ENCODE assay signal across 11 cellular contexts in genomic region chr1:94039871-94040569, GRCh38.
A peak's percentile ranks its signal among the peaks of the same experiment; 100 is the strongest.
DNase-seq lines count a peak whose midpoint lies in the region; ATAC-seq and TF ChIP-seq lines count a peak whose summit lies in the region.
"Had no signal": no experiment of that assay in that cellular context is flagged by ENCODE, and none has a peak within 500 bp of the region (broad histone marks: within the 10 kb centered on the region; RNA-seq: fewer than 3 reads in every experiment).

No MANE protein-coding gene starts in this region.

- in situ Hi-C loops in brain microvascular endothelial cell (cut with HindIII; ENCODE audit: low pct_ligation_motif_present, low sequenced_read_pairs): loop anchor here (10.0 kb wide), 1 partner anchor 295 kb away; no protein-coding TSS in a partner anchor

- CTCF ChIA-PET in SK-N-SH (lab: Yijun Ruan, JAX): interaction anchor here (0.6 to 35.1 kb wide), 53 partner anchors 8 to 892 kb away, joined by 3 to 889 read pairs (median 5); partner anchors contain the start of gene ARHGAP29

- no peaks in the 10 kb centered on the region for H3K9me3 Mint-ChIP-seq in type B pancreatic cell
- H3K9me3 Mint-ChIP-seq: memory B cell; stimulated activated memory B cell treated with anti-CD40 and anti-IgM and Interleukin-4, amounts not matched to agents 10 μg/mL and 1 μg/mL and 100 μg/mL, for 72 hours had no signal

- intact Hi-C loops in right cardiac atrium (cut with DNase I): loop anchor here in 3 of 4 donors (5.0 to 10.0 kb wide), 4 partner anchors 205 to 425 kb away; no protein-coding TSS in a partner anchor

- no peaks in the 10 kb centered on the region for H3K9me3 ChIP-seq in SK-N-SH
- H3K9me3 ChIP-seq in right cardiac atrium (ENCODE audit: control insufficient read depth, low read length): no peaks in the 10 kb centered on the region

- no peak overlapping the region for H2AFZ ChIP-seq in SK-N-SH (ENCODE audit: low read depth)

- H3K9ac ChIP-seq in SK-N-SH: no peak overlapping the region

- peak overlapping the region; percentile 56 for H3K27ac Mint-ChIP-seq in type B pancreatic cell
- H3K27ac Mint-ChIP-seq: memory B cell; stimulated activated memory B cell treated with anti-CD40 and anti-IgM and Interleukin-4, amounts not matched to agents 10 μg/mL and 1 μg/mL and 100 μg/mL, for 72 hours had no signal

- no peak overlapping the region for H3K4me3 Mint-ChIP-seq in type B pancreatic cell
- H3K4me3 Mint-ChIP-seq: memory B cell; stimulated activated memory B cell treated with anti-CD40 and anti-IgM and Interleukin-4, amounts not matched to agents 10 μg/mL and 1 μg/mL and 100 μg/mL, for 72 hours had no signal

- peak overlapping the region; percentile 14; the same call in 1 of the 2 replicates for H3K4me2 ChIP-seq in SK-N-SH

- TF ChIP-seq CTCF in SK-N-SH (IDR thresholded peaks at IDR 0.05): peak; percentile 25; the same call in 1 of the 2 replicates
- peak; percentile 53 for TF ChIP-seq CTCF in type B pancreatic cell (conservative IDR thresholded peaks at IDR 0.05)
- TF ChIP-seq CTCF in brain microvascular endothelial cell (IDR thresholded peaks at IDR 0.05; ENCODE audit: low read depth, low read length, missing control alignments): no peak

- H4K20me1 ChIP-seq in SK-N-SH (ENCODE audit: insufficient read depth): no peaks in the 10 kb centered on the region

- peaks cover 20% of the 10 kb centered on the region for H3K4me1 Mint-ChIP-seq in type B pancreatic cell (ENCODE audit: unreplicated experiment)

- no peaks in the 10 kb centered on the region for H3K36me3 Mint-ChIP-seq in type B pancreatic cell
- H3K36me3 Mint-ChIP-seq: memory B cell; stimulated activated memory B cell treated with anti-CD40 and anti-IgM and Interleukin-4, amounts not matched to agents 10 μg/mL and 1 μg/mL and 100 μg/mL, for 72 hours had no signal

- DNase-seq in DMS53 (lab: John Stamatoyannopoulos, UW): peak; percentile 52
- no peak for DNase-seq in DMS53 treated with DMSO at 0.1 percent for 48 hours (lab: John Stamatoyannopoulos, UW; ENCODE audit: unreplicated experiment)
- peak; percentile 59 for DNase-seq in SK-N-SH
- DNase-seq in right cardiac atrium: peak in 1 of 3 donors; percentile 75
- DNase-seq in type B pancreatic cell (ENCODE audit: extremely low spot score, unreplicated experiment): no peak
- no peak for DNase-seq in OCI-M1 (lab: John Stamatoyannopoulos, UW)
- DNase-seq in brain microvascular endothelial cell: no peak
- DNase-seq: T1000 had no signal

- H3K27ac ChIP-seq in SK-N-SH (ENCODE audit: low read depth in 2 of 2, low read length in 1 of 2) (peak overlapping the region; percentile 55 to 72; a peak in 3 of 4 replicates), right cardiac atrium (ENCODE audit: low read length) (peak overlapping the region; percentile 38), brain microvascular endothelial cell (no peak overlapping the region)

- H3K9me2 ChIP-seq in SK-N-SH: no peaks in the 10 kb centered on the region

- peak in 1 of 2 donors; percentile 12 for ATAC-seq in right cardiac atrium
- no peak for ATAC-seq in HG02840 (IDR thresholded peaks at IDR 0.05; ENCODE audit: low FRiP score, unreplicated experiment)
- ATAC-seq: stimulated activated memory B cell treated with anti-CD40 and anti-IgM and Interleukin-4, amounts not matched to agents 10 μg/mL and 1 μg/mL and 100 μg/mL, for 72 hours had no signal

- 40% methylated on average over 10 of the region's 11 CpGs for WGBS in SK-N-SH (ENCODE audit: low lambda C conversion rate)
- WGBS in right cardiac atrium: 62% methylated on average over 11 of the region's 11 CpGs

- no peaks in the 10 kb centered on the region for H3K27me3 ChIP-seq in SK-N-SH (ENCODE audit: insufficient read depth)
- H3K27me3 ChIP-seq in right cardiac atrium (ENCODE audit: control insufficient read depth, insufficient read depth): no peaks in the 10 kb centered on the region
- no peaks in the 10 kb centered on the region for H3K27me3 ChIP-seq in brain microvascular endothelial cell (replicated peaks)

- TF ChIP-seq EP300 in SK-N-SH (IDR thresholded peaks at IDR 0.05; ENCODE audit: borderline replicate concordance in 1 of 2, low read depth in 1 of 2, low read length in 1 of 2): peak; percentile 81 to 83

- POLR2A ChIA-PET in SK-N-SH (lab: Yijun Ruan, JAX): interaction anchor here (0.7 to 1.4 kb wide), 4 partner anchors 14 to 281 kb away, joined by 3 to 4 read pairs (median 3); no protein-coding TSS in a partner anchor

- no peak for TF ChIP-seq RAD21 in SK-N-SH (IDR thresholded peaks at IDR 0.05; ENCODE audit: low read length)

- H3F3A ChIP-seq in SK-N-SH (replicated peaks; ENCODE audit: insufficient read depth): peaks cover 8% of the 10 kb centered on the region

- H3K4me1 ChIP-seq in SK-N-SH (ENCODE audit: control insufficient read depth in 1 of 2, insufficient read depth in 2 of 2, low read depth in 1 of 2, low read length in 1 of 2) (peaks cover 22 to 23% of the 10 kb centered on the region in 2 experiments; a peak in 3 of 4 replicates), right cardiac atrium (ENCODE audit: control insufficient read depth, insufficient read depth, low read length) (peaks cover 14% of the 10 kb centered on the region)

- H3K79me2 ChIP-seq in SK-N-SH (ENCODE audit: insufficient read depth): no peaks in the 10 kb centered on the region

- peak overlapping the region in 1 of 2 experiments; percentile 14; a peak in 1 of 4 replicates for H3K4me3 ChIP-seq in SK-N-SH (ENCODE audit: low read depth in 2 of 2, low read length in 1 of 2)
- no peak overlapping the region for H3K4me3 ChIP-seq in right cardiac atrium (ENCODE audit: low read length)
- H3K4me3 ChIP-seq in brain microvascular endothelial cell (ENCODE audit: low read depth, low read length): no peak overlapping the region

- no peaks in the 10 kb centered on the region for H3K27me3 Mint-ChIP-seq in type B pancreatic cell

- H3K36me3 ChIP-seq in SK-N-SH (replicated peaks in 1 of 2; ENCODE audit: control insufficient read depth in 1 of 2, insufficient read depth in 2 of 2, low read length in 1 of 2) (no peaks in the 10 kb centered on the region), brain microvascular endothelial cell (replicated peaks) (no peaks in the 10 kb centered on the region)

TF ChIP-seq in SK-N-SH, 30 proteins besides CTCF, POLR2A, EP300 and RAD21 (continues in another document):
- TF ChIP-seq SMC3 (IDR thresholded peaks at IDR 0.05; ENCODE audit: low read depth, low read length): no peak
- TF ChIP-seq TAF1 (IDR thresholded peaks at IDR 0.05; ENCODE audit: borderline replicate concordance, low read depth, low read length): no peak
- TF ChIP-seq EZH2phosphoT487 (IDR thresholded peaks at IDR 0.05; ENCODE audit: borderline replicate concordance, low read depth): no peak
- TF ChIP-seq CHD2 (IDR thresholded peaks at IDR 0.05; ENCODE audit: low read length, partially characterized antibody): no peak
- TF ChIP-seq RXRA (IDR thresholded peaks at IDR 0.05; ENCODE audit: borderline replicate concordance, low read depth): no peak
- 0 out of 2 replicates have a peak, but pooled peaks have one; percentile 35 for TF ChIP-seq USF1 (IDR thresholded peaks at IDR 0.05; ENCODE audit: borderline replicate concordance, low read depth)
- peak; percentile 71 for TF ChIP-seq GATA2 (CRISPR knock-in tag; IDR thresholded peaks at IDR 0.05)
- peak; percentile 54; the same call in 1 of the 2 replicates for TF ChIP-seq POLR2AphosphoS5 (IDR thresholded peaks at IDR 0.05; ENCODE audit: low read depth, low read length)
- no peak for TF ChIP-seq GABPA (IDR thresholded peaks at IDR 0.05; ENCODE audit: low read depth)
- TF ChIP-seq YY1 (IDR thresholded peaks at IDR 0.05; ENCODE audit: low read depth): no peak
- no peak for TF ChIP-seq MEF2A (IDR thresholded peaks at IDR 0.05; ENCODE audit: borderline replicate concordance, low read depth)
- no peak for TF ChIP-seq MXI1 (IDR thresholded peaks at IDR 0.05; ENCODE audit: low read depth, low read length)
- peak; percentile 68 for TF ChIP-seq FOXM1 (IDR thresholded peaks at IDR 0.05; ENCODE audit: low read depth)
- no peak for TF ChIP-seq IRF3 (IDR thresholded peaks at IDR 0.05; ENCODE audit: low read depth, low read length)
- peak; percentile 95 for TF ChIP-seq NFIC (IDR thresholded peaks at IDR 0.05; ENCODE audit: borderline replicate concordance)
- peak; percentile 99 for TF ChIP-seq TCF12 (IDR thresholded peaks at IDR 0.05)
- peak; percentile 74 for TF ChIP-seq ZBTB33 (IDR thresholded peaks at IDR 0.05; ENCODE audit: borderline replicate concordance, low read depth)
- TF ChIP-seq SIN3A (IDR thresholded peaks at IDR 0.05; ENCODE audit: borderline replicate concordance, low read depth, low read length): peak; percentile 88

Comparison
In these comparisons a context has a peak if more than half of its experiments do, and no peak if none do; other contexts are left out.
1. DNase-seq: peak in DMS53 (single experiment) and SK-N-SH (single experiment); none in DMS53 treated with DMSO at 0.1 percent for 48 hours (single experiment), type B pancreatic cell (single experiment), OCI-M1 (single experiment) and brain microvascular endothelial cell (single experiment).